Comparison of ENCODE assay signal across 8 cellular contexts in genomic region chr18:2656237-2657042, GRCh38. TPM values are rescaled to one million over a fixed set of nuclear protein-coding genes. Genes with fewer than 3 reads are reported as not detected.
DNase-seq lines count a peak whose midpoint lies in the region; ATAC-seq and TF ChIP-seq lines count a peak whose summit lies in the region.

No MANE protein-coding gene starts in this region.

- H3K9me2 ChIP-seq in SK-N-SH = no peaks in the 10 kb centered on the region

- ATAC-seq in GM18909 (IDR thresholded peaks at IDR 0.05; ENCODE audit: poor library complexity, unreplicated experiment) (peak; percentile 16), HG03342 (IDR thresholded peaks at IDR 0.05; ENCODE audit: unreplicated experiment) (peak; percentile 2), left ventricle myocardium superior (peak; percentile 77), HG02884 (IDR thresholded peaks at IDR 0.05; ENCODE audit: unreplicated experiment) (no peak)

- TF ChIP-seq EP300 in SK-N-SH (IDR thresholded peaks at IDR 0.05; ENCODE audit: borderline replicate concordance in 1 of 2, low read depth in 1 of 2, low read length in 1 of 2) = no peak

- H3F3A ChIP-seq in SK-N-SH (replicated peaks; ENCODE audit: insufficient read depth) = no peaks in the 10 kb centered on the region

- H4K20me1 ChIP-seq in SK-N-SH (ENCODE audit: insufficient read depth) = peaks cover 43% of the 10 kb centered on the region

- H3K9ac ChIP-seq in SK-N-SH (peak overlapping the region; percentile 92), rectal smooth muscle tissue (ENCODE audit: low read length) (peak overlapping the region; percentile 26)

- CTCF ChIA-PET in AG04450 (lab: Charles Lee) = no interaction called here
- CTCF ChIA-PET in SK-N-SH (lab: Yijun Ruan, JAX) = interaction anchor here (0.7 to 2.2 kb wide), 4 partner anchors 18 to 589 kb away, joined by 3 to 9 read pairs (median 5); no protein-coding TSS in a partner anchor

- H3K27me3 ChIP-seq in AG04450 (ENCODE audit: control insufficient read depth, insufficient read depth, low read length) = no peaks in the 10 kb centered on the region
- no peaks in the 10 kb centered on the region for H3K27me3 ChIP-seq in SK-N-SH (ENCODE audit: insufficient read depth)
- H3K27me3 ChIP-seq in rectal smooth muscle tissue (ENCODE audit: control insufficient read depth, insufficient read depth, low read length) = no peaks in the 10 kb centered on the region

- peaks cover 57% of the 10 kb centered on the region for H3K79me2 ChIP-seq in SK-N-SH (ENCODE audit: insufficient read depth)

- TF ChIP-seq CTCF in AG04450 (IDR thresholded peaks at IDR 0.05; ENCODE audit: low read depth, low read length) = no peak
- no peak; the same call in 1 of the 2 replicates for TF ChIP-seq CTCF in SK-N-SH (IDR thresholded peaks at IDR 0.05)

- H3K9me3 ChIP-seq in AG04450 (ENCODE audit: control insufficient read depth, insufficient read depth, low read length) (peaks cover 10% of the 10 kb centered on the region; the same call in 1 of the 2 replicates), SK-N-SH (no peaks in the 10 kb centered on the region)

- TF ChIP-seq RAD21 in SK-N-SH (IDR thresholded peaks at IDR 0.05; ENCODE audit: low read length) = no peak

- H3K27ac ChIP-seq in AG04450 (ENCODE audit: low read depth, low read length) (peak overlapping the region; percentile 86), SK-N-SH (ENCODE audit: low read depth in 2 of 2, low read length in 1 of 2) (peak overlapping the region; percentile 91 to 93), adipose tissue (ENCODE audit: low read depth, low read length) (peak overlapping the region; percentile 96), rectal smooth muscle tissue (ENCODE audit: low read depth, low read length) (peak overlapping the region; percentile 98)

- POLR2A ChIA-PET in AG04450 (lab: Yijun Ruan, JAX) (interaction anchor here (1.2 to 1.8 kb wide), 2 partner anchors 18 to 51 kb away, joined by 8 to 12 read pairs; no protein-coding TSS in a partner anchor), SK-N-SH (lab: Yijun Ruan, JAX) (interaction anchor here (0.5 to 0.8 kb wide), 3 partner anchors 18 to 91 kb away, joined by 3 to 5 read pairs (median 3); no protein-coding TSS in a partner anchor)

- DNase-seq in AG04450 (ENCODE audit: low read depth, low spot score) (no peak), SK-N-SH (peak; percentile 72), left ventricle myocardium superior (peak; percentile 77)

- H3K36me3 ChIP-seq in SK-N-SH (replicated peaks in 1 of 2; ENCODE audit: control insufficient read depth in 1 of 2, insufficient read depth in 2 of 2, low read length in 1 of 2) (peaks cover 0 to 4% of the 10 kb centered on the region in 2 experiments), rectal smooth muscle tissue (ENCODE audit: control insufficient read depth, insufficient read depth, low read length) (no peaks in the 10 kb centered on the region)

- WGBS in SK-N-SH (ENCODE audit: low lambda C conversion rate) = 4% methylated on average over 26 of the region's 50 CpGs
- WGBS in adipose tissue, 3 donors = 0 to 1% (median 1%) methylated on average over 43 to 50 of the region's 50 CpGs

- H3K4me2 ChIP-seq in SK-N-SH = peak overlapping the region; percentile 82

- peak overlapping the region; percentile 37 for H2AFZ ChIP-seq in SK-N-SH (ENCODE audit: low read depth)

- H3K4me1 ChIP-seq in SK-N-SH (ENCODE audit: control insufficient read depth in 1 of 2, insufficient read depth in 2 of 2, low read depth in 1 of 2, low read length in 1 of 2) = peaks cover 0 to 6% of the 10 kb centered on the region in 2 experiments; a peak in 3 of 4 replicates
- H3K4me1 ChIP-seq in rectal smooth muscle tissue (ENCODE audit: control insufficient read depth, insufficient read depth, low read length) = peaks cover 12% of the 10 kb centered on the region

- H3K4me3 ChIP-seq in AG04450 (ENCODE audit: low read depth, low read length) (peak overlapping the region; percentile 86), SK-N-SH (ENCODE audit: low read depth in 2 of 2, low read length in 1 of 2) (peak overlapping the region; percentile 79 to 95), rectal smooth muscle tissue (ENCODE audit: low read length) (peak overlapping the region; percentile 66)

- intact Hi-C loops in left ventricle myocardium superior (cut with micrococcal nuclease) = no loop called here

TF ChIP-seq in SK-N-SH, 30 proteins besides CTCF, POLR2A, EP300 and RAD21:
- TF ChIP-seq RXRA (IDR thresholded peaks at IDR 0.05; ENCODE audit: borderline replicate concordance, low read depth) (no peak), MXI1 (IDR thresholded peaks at IDR 0.05; ENCODE audit: low read depth, low read length) (peak; percentile 29; the same call in 1 of the 2 replicates), TAF1 (IDR thresholded peaks at IDR 0.05; ENCODE audit: borderline replicate concordance, low read depth, low read length) (0 out of 2 replicates have a peak, but pooled peaks have one; percentile 4)

RNA-seq across cellular contexts. Expression of gene SMCHD1, which starts 0.9 kb away (rescaled TPM):
- 24.4 and 37.2 TPM in 2 replicates for polyA plus RNA-seq in AG04450 (2011; rRNA removed)
- polyA minus RNA-seq in AG04450 (2011; rRNA and poly(A)+ RNA removed) = 47.8 and 91.1 TPM in 2 replicates
- 8.9 and 10.9 TPM in 2 replicates for polyA plus RNA-seq in SK-N-SH (2012; rRNA removed)
- 10.8 and 12.3 TPM in 2 replicates for polyA plus RNA-seq in SK-N-SH (2012; cell fraction: cytosol; rRNA removed)
- 9.8 and 22.0 TPM in 2 replicates for polyA plus RNA-seq in SK-N-SH (2012; cell fraction: nucleus; rRNA removed)
- 10 to 100 TPM; 10.8 to 13.6 (median 11.8) TPM for polyA plus RNA-seq in adipose tissue
- total RNA-seq in left ventricle myocardium superior = 32.2 TPM
